ENCODE assay signal across 8 cellular contexts in genomic region chr1:221708076-221708571, GRCh38. TPM values are rescaled to one million over a fixed set of nuclear protein-coding genes. Genes with fewer than 3 reads are reported as not detected.
DNase-seq lines count a peak whose midpoint lies in the region; ATAC-seq and TF ChIP-seq lines count a peak whose summit lies in the region.

No MANE protein-coding gene starts in this region.

- TF ChIP-seq CTCF in fibroblast of villous mesenchyme (IDR thresholded peaks at IDR 0.05; ENCODE audit: insufficient read depth, low read depth, low read length): no peak

- peak; percentile 63 for ATAC-seq in GM19328 (IDR thresholded peaks at IDR 0.05; ENCODE audit: unreplicated experiment)
- peak; percentile 70 for ATAC-seq in HG03432 (IDR thresholded peaks at IDR 0.05; ENCODE audit: unreplicated experiment)

- H3K4me3 ChIP-seq in fibroblast of villous mesenchyme (ENCODE audit: low read depth, low read length): no peak overlapping the region

- DNase-seq in DMS53 (lab: John Stamatoyannopoulos, UW) (peak; percentile 69), T-helper 9 cell (peak; percentile 41), fibroblast of villous mesenchyme (ENCODE audit: low read depth) (peak; percentile 95), NCI-H1092 treated with DMSO at 0.1 percent for 48 hours (lab: John Stamatoyannopoulos, UW) (no peak), cerebellar nuclear complex (lab: John Stamatoyannopoulos, UW) (no peak)
- DNase-seq in stimulated activated CD4-positive, alpha-beta T cell treated with anti-CD3 and anti-CD28 coated beads, Interleukin-2, amount 100 ng/mL, for 24 hours: peak; percentile 37 to 55

RNA-seq across cellular contexts. Expression of gene DUSP10, which starts 33.8 kb away (rescaled TPM):
- total RNA-seq in fibroblast of villous mesenchyme: 29.6 and 35.8 TPM in 2 replicates

Comparison
In these comparisons a context has a peak if more than half of its experiments do, and no peak if none do; other contexts are left out.
1. DNase-seq: peak in DMS53 (single experiment), T-helper 9 cell (single experiment), fibroblast of villous mesenchyme (single experiment) and stimulated activated CD4-positive, alpha-beta T cell treated with anti-CD3 and anti-CD28 coated beads, Interleukin-2, amount 100 ng/mL, for 24 hours (2 of 2); none in NCI-H1092 treated with DMSO at 0.1 percent for 48 hours (single experiment) and cerebellar nuclear complex (0 of 2).